1 cellular context compared by ENCODE assay signal in genomic region chr18:75364512-75364911, GRCh38.
TF ChIP-seq lines count a peak whose summit lies in the region.

No MANE protein-coding gene starts in this region.

TF ChIP-seq in IMR-90, 13 proteins besides CTCF, POLR2A, EP300 and RAD21 (continued from another document):
- TF ChIP-seq BHLHE40 (IDR thresholded peaks at IDR 0.05; ENCODE audit: low read depth, low read length) (no peak), CEBPB (IDR thresholded peaks at IDR 0.05; ENCODE audit: low read depth, low read length) (no peak), USF2 (IDR thresholded peaks at IDR 0.05; ENCODE audit: low read depth, low read length) (no peak)
